ENCODE assay signal across 20 cellular contexts in the genomic region with DNA sequence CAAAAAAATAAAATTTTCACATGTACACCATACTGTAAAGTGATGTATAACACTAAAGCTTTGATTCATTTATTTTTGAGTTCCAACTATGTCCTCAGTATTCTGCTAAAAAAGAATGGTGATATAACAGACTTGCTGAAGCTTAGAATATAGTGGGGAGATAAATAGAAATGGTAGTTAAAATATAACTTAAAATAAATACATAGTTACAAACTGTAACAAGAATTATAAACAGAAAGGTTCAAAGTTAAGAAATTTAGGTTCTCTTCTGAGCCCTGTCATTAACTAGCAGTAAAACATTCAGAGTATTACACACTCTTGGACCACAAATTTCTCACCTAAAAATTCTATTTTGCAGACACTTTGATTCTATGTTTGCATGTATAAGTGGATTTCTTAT.
"Had no signal": no experiment of that assay in that cellular context is flagged by ENCODE, and none has a peak within 500 bp of the region (broad histone marks: within the 10 kb centered on the region; RNA-seq: fewer than 3 reads in every experiment).

No MANE protein-coding gene starts in this region.

- DNase-seq: Kasumi-1, MM.1S, NCI-H1092 treated with DMSO at 0.1 percent for 48 hours, NCI-H1436, NCI-H187, NCI-H2029, NCI-H2081 treated with DMSO at 0.1 percent for 48 hours, NCI-H2171, NCI-H345, NCI-H446 treated with DMSO at 0.1 percent for 48 hours, NCI-H510A treated with DMSO at 0.1 percent for 48 hours, NCI-H526 treated with DMSO at 0.1 percent for 48 hours, NCI-H748 treated with DMSO at 0.1 percent for 48 hours, SHP77, SK-N-SH, SW 1271, T-cell had no signal

- ATAC-seq: K562, T-cell had no signal

- H3K4me3 ChIP-seq: K562 had no signal

- H3K27ac ChIP-seq: KMS-11, RWPE1 had no signal

- H3K9me3 ChIP-seq: SK-N-SH had no signal

- H3K9ac ChIP-seq: KMS-11, SK-N-SH had no signal

- H3K4me2 ChIP-seq: KMS-11, SK-N-SH had no signal

- FAIRE-seq: K562 had no signal
